Comparison of ENCODE assay signal across 9 cellular contexts in genomic region chr12:24172031-24172772, GRCh38.
DNase-seq lines count a peak whose midpoint lies in the region; ATAC-seq, FAIRE-seq and TF ChIP-seq lines count a peak whose summit lies in the region.
"Had no signal": no experiment of that assay in that cellular context is flagged by ENCODE, and none has a peak within 500 bp of the region (broad histone marks: within the 10 kb centered on the region; RNA-seq: fewer than 3 reads in every experiment).

No MANE protein-coding gene starts in this region.

- H3K4me3 Mint-ChIP-seq in neural progenitor cell, result no peak overlapping the region

- H3K36me3 ChIP-seq in neural progenitor cell (no peaks in the 10 kb centered on the region), brain microvascular endothelial cell (replicated peaks) (no peaks in the 10 kb centered on the region)

- H3K79me2 ChIP-seq in neural progenitor cell (ENCODE audit: low read depth), result no peaks in the 10 kb centered on the region

- TF ChIP-seq CTCF in neural progenitor cell (IDR thresholded peaks at IDR 0.05) (no peak), brain microvascular endothelial cell (IDR thresholded peaks at IDR 0.05; ENCODE audit: low read depth, low read length, missing control alignments) (no peak)

- peak overlapping the region; percentile 19 for H2AFZ ChIP-seq in neural progenitor cell (replicated peaks)

- H3K4me3 ChIP-seq in neural progenitor cell, result no peak overlapping the region
- no peak overlapping the region for H3K4me3 ChIP-seq in brain microvascular endothelial cell (ENCODE audit: low read depth, low read length)

- no peak overlapping the region for H3K9ac ChIP-seq in neural progenitor cell
- H3K9ac ChIP-seq: KMS-11 had no signal

- peak overlapping the region; percentile 47 for H3K27ac Mint-ChIP-seq in neural progenitor cell

- in situ Hi-C loops in brain microvascular endothelial cell (cut with HindIII; ENCODE audit: low pct_ligation_motif_present, low sequenced_read_pairs), result no loop called here

- no peaks in the 10 kb centered on the region for H4K20me1 ChIP-seq in neural progenitor cell (ENCODE audit: low read depth)

- no peak overlapping the region for H3K4me2 ChIP-seq in neural progenitor cell
- H3K4me2 ChIP-seq: KMS-11 had no signal

- FAIRE-seq in frontal cortex (lab: Jason Lieb, UNC), result no peak

- no peaks in the 10 kb centered on the region for H3K27me3 Mint-ChIP-seq in neural progenitor cell (ENCODE audit: insufficient read depth, low read depth)

- H3F3A ChIP-seq in neural progenitor cell (ENCODE audit: low read depth), result no peaks in the 10 kb centered on the region

- no peaks in the 10 kb centered on the region for H3K27me3 ChIP-seq in neural progenitor cell
- no peaks in the 10 kb centered on the region for H3K27me3 ChIP-seq in brain microvascular endothelial cell (replicated peaks)

- H3K27ac ChIP-seq in neural progenitor cell, result no peak overlapping the region
- H3K27ac ChIP-seq in brain microvascular endothelial cell, result no peak overlapping the region
- H3K27ac ChIP-seq: KMS-11 had no signal

- ATAC-seq in GM19023 (IDR thresholded peaks at IDR 0.05; ENCODE audit: unreplicated experiment) (peak; percentile 83), HG02642 (IDR thresholded peaks at IDR 0.05; ENCODE audit: poor library complexity, unreplicated experiment) (peak; percentile 84), HG03571 (IDR thresholded peaks at IDR 0.05; ENCODE audit: unreplicated experiment) (peak; percentile 85)

- peaks cover 14% of the 10 kb centered on the region for H3K4me1 Mint-ChIP-seq in neural progenitor cell

- DNase-seq in neural progenitor cell (ENCODE audit: low spot score) (peak; percentile 17), brain microvascular endothelial cell (no peak), NCI-H2171 treated with DMSO at 0.1 percent for 48 hours (lab: John Stamatoyannopoulos, UW) (no peak), NCI-H510A treated with DMSO at 0.1 percent for 48 hours (lab: John Stamatoyannopoulos, UW) (no peak), frontal cortex (ENCODE audit: low spot score in 2 of 2) (no peak)

- peaks cover 10% of the 10 kb centered on the region for H3K4me1 ChIP-seq in neural progenitor cell

- H3K36me3 Mint-ChIP-seq in neural progenitor cell, result peaks cover 10% of the 10 kb centered on the region

- no peaks in the 10 kb centered on the region for H3K9me3 Mint-ChIP-seq in neural progenitor cell

- H3K9me3 ChIP-seq in neural progenitor cell (ENCODE audit: low read depth), result no peaks in the 10 kb centered on the region
